ENCODE assay signal across 2 cellular contexts in genomic region chr4:55184600-55185523, GRCh38.
TF ChIP-seq lines count a peak whose summit lies in the region.

No MANE protein-coding gene starts in this region.

TF ChIP-seq in HCT116, 20 proteins besides CTCF, POLR2A, EP300 and RAD21:
- peak; percentile 74 for TF ChIP-seq YY1 (IDR thresholded peaks at IDR 0.05; ENCODE audit: extremely low read depth, insufficient replicate concordance, low read depth, low read length)
- no peak for TF ChIP-seq ZBTB33 (IDR thresholded peaks at IDR 0.05; ENCODE audit: extremely low read depth, insufficient replicate concordance, low read length)
- TF ChIP-seq, protein P1, sequence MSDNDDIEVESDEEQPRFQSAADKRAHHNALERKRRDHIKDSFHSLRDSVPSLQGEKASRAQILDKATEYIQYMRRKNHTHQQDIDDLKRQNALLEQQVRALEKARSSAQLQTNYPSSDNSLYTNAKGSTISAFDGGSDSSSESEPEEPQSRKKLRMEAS (IDR thresholded peaks at IDR 0.05): peak; percentile 6; the same call in 1 of the 2 replicates
- no peak for TF ChIP-seq ZFX (IDR thresholded peaks at IDR 0.05)
- TF ChIP-seq, protein P2, sequence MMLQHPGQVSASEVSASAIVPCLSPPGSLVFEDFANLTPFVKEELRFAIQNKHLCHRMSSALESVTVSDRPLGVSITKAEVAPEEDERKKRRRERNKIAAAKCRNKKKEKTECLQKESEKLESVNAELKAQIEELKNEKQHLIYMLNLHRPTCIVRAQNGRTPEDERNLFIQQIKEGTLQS (IDR thresholded peaks at IDR 0.05): no peak
- no peak for TF ChIP-seq REST (IDR thresholded peaks at IDR 0.05; ENCODE audit: low read depth)
- no peak for TF ChIP-seq TCF7L2 (IDR thresholded peaks at IDR 0.05; ENCODE audit: borderline replicate concordance, extremely low read depth, insufficient read depth, insufficient read length)
- no peak for TF ChIP-seq SRF (IDR thresholded peaks at IDR 0.05; ENCODE audit: low read depth)
- TF ChIP-seq EZH2 (IDR thresholded peaks at IDR 0.05): no peak
- no peak for TF ChIP-seq SIN3A (IDR thresholded peaks at IDR 0.05; ENCODE audit: low read depth)
- peak; percentile 18; the same call in 1 of the 2 replicates for TF ChIP-seq FOSL1 (IDR thresholded peaks at IDR 0.05; ENCODE audit: low read depth)
- no peak for TF ChIP-seq EZH2phosphoT487 (IDR thresholded peaks at IDR 0.05; ENCODE audit: borderline replicate concordance)
- TF ChIP-seq SP1 (IDR thresholded peaks at IDR 0.05; ENCODE audit: low read depth): no peak
- no peak for TF ChIP-seq JUND (IDR thresholded peaks at IDR 0.05)
- TF ChIP-seq CEBPB (IDR thresholded peaks at IDR 0.05; ENCODE audit: low read depth): no peak
- no peak for TF ChIP-seq EGR1 (IDR thresholded peaks at IDR 0.05; ENCODE audit: low read depth)

TF ChIP-seq in endothelial cell of umbilical vein, 7 proteins besides CTCF, POLR2A, EP300 and RAD21:
- no peak for TF ChIP-seq FOS (IDR thresholded peaks at IDR 0.05; ENCODE audit: borderline replicate concordance, insufficient read depth, low read length)
- TF ChIP-seq GATA2 (IDR thresholded peaks at IDR 0.05; ENCODE audit: insufficient read depth, insufficient read length, low read depth, low read length): no peak
- TF ChIP-seq MYC (IDR thresholded peaks at IDR 0.05; ENCODE audit: low read depth, low read length): no peak
- TF ChIP-seq EZH2 (IDR thresholded peaks at IDR 0.05; ENCODE audit: borderline replicate concordance, low read depth, low read length, severe bottlenecking): no peak
- TF ChIP-seq, protein P1 (IDR thresholded peaks at IDR 0.05; ENCODE audit: insufficient read depth, insufficient read length): no peak
- no peak for TF ChIP-seq JUN (IDR thresholded peaks at IDR 0.05; ENCODE audit: borderline replicate concordance, insufficient read depth, insufficient read length, low read depth)
- no peak for TF ChIP-seq POLR2AphosphoS5 (IDR thresholded peaks at IDR 0.05; ENCODE audit: insufficient read depth, low read depth, low read length)
